Comparison of ENCODE assay signal across 8 cellular contexts in the genomic region with DNA sequence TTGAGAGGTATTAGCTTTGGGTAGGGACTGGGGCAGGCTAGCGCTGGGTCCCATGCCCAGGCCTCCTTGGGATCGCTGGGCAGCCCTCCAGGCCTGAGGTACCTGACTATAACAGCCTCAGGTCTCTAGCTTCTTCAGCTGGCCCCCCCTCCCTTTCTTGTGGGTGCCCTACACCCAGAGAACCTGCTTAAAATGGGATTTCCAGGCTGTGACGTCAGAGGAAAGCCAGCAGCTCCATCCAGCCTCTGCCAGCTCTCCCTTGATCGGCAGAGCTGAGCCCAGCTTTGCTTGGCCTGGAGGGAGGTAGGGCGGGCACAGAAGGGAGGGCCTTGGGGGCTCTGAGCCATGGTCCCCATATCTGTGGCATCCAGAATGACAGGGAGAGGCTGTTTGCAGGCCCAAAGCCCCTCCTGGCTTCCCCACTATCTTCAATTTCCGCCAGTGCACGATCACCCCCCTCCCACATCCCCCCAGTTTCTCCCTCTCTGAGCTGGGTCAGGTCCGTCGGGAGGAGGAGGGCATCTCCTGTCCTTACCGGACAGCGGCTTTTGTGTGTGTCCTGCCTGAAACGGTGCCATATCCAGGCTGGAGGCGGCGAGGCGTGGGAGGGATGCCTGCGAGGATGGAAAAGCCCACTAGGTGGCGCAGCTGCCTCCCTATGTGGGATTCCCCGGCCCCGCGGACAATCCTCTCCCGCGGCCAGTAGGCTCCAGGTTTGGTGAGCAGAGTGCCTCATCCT. TPM values are rescaled to one million over a fixed set of nuclear protein-coding genes. Genes with fewer than 3 reads are reported as not detected.
DNase-seq lines count a peak whose midpoint lies in the region; ATAC-seq and TF ChIP-seq lines count a peak whose summit lies in the region.

No MANE protein-coding gene starts in this region.

- peak overlapping the region; percentile 15 for H3K4me3 Mint-ChIP-seq in CD8-positive, alpha-beta T cell

- intact Hi-C loops in CD8-positive, alpha-beta T cell (cut with DNase I, micrococcal nuclease), result loop anchor here (1.0 kb wide), 4 partner anchors 10 to 813 kb away; no protein-coding TSS in a partner anchor
- intact Hi-C loops in testis (cut with DNase I; ENCODE audit: low total_unique reads), result loop anchor here (10.0 kb wide), 1 partner anchor 55 kb away; no protein-coding TSS in a partner anchor

- peaks cover 7% of the 10 kb centered on the region for H3K4me1 ChIP-seq in CD8-positive, alpha-beta T cell (ENCODE audit: insufficient read depth, low read length)
- H3K4me1 ChIP-seq in foreskin keratinocyte, result no peaks in the 10 kb centered on the region
- H3K4me1 ChIP-seq in testis, result peaks cover 4% of the 10 kb centered on the region

- H3K4me3 ChIP-seq in CD8-positive, alpha-beta T cell (ENCODE audit: low read depth, low read length), result no peak overlapping the region
- H3K4me3 ChIP-seq in LNCaP clone FGC (ENCODE audit: low read depth, low read length), result peak overlapping the region; percentile 10
- H3K4me3 ChIP-seq in testis, result peak overlapping the region; percentile 1 to 31

- H3K4me1 Mint-ChIP-seq in CD8-positive, alpha-beta T cell (ENCODE audit: low read depth), result peaks cover 5% of the 10 kb centered on the region

- DNase-seq in CD8-positive, alpha-beta T cell, result peak; percentile 48 to 84 (median 64)
- DNase-seq in LNCaP clone FGC (ENCODE audit: low read depth), result no peak
- DNase-seq in SK-MEL-5 (ENCODE audit: low read depth, low spot score), result peak; percentile 83
- peak; percentile 44 to 68 (median 60) for DNase-seq in activated naive CD4-positive, alpha-beta T cell (lab: John Stamatoyannopoulos, UW)
- peak; percentile 33 to 48 for DNase-seq in foreskin keratinocyte
- DNase-seq in omental fat pad (ENCODE audit: low spot score), result peak; percentile 91
- DNase-seq in testis, result peak; percentile 95

- H3K36me3 ChIP-seq in CD8-positive, alpha-beta T cell (ENCODE audit: insufficient read depth, low read length), result no peaks in the 10 kb centered on the region
- H3K36me3 ChIP-seq in testis (ENCODE audit: low read depth, missing control alignments), result no peaks in the 10 kb centered on the region

- POLR2A ChIA-PET in CD8-positive, alpha-beta T cell (lab: Charles Lee), result interaction anchor here (1.1 to 1.6 kb wide), 2 partner anchors 15 to 54 kb away, joined by 3 to 9 read pairs; a partner anchor contains a TSS

- H3K9me3 ChIP-seq in CD8-positive, alpha-beta T cell (ENCODE audit: low read length), result no peaks in the 10 kb centered on the region
- no peaks in the 10 kb centered on the region for H3K9me3 ChIP-seq in testis

- WGBS in testis, 2 donors, result 12 to 17% methylated on average over 12 to 22 of the region's 22 CpGs

- peak; percentile 92 for ATAC-seq in CD8-positive, alpha-beta T cell
- ATAC-seq in GM19467 (IDR thresholded peaks at IDR 0.05; ENCODE audit: unreplicated experiment), result peak; percentile 76
- ATAC-seq in foreskin keratinocyte, result peak; percentile 88
- ATAC-seq in omental fat pad (ENCODE audit: low FRiP score), result peak; percentile 94

- no peaks in the 10 kb centered on the region for H3K9me3 Mint-ChIP-seq in CD8-positive, alpha-beta T cell

- H3K27ac ChIP-seq in CD8-positive, alpha-beta T cell (ENCODE audit: low read depth, low read length), result no peak overlapping the region
- H3K27ac ChIP-seq in foreskin keratinocyte (no peak overlapping the region), testis (no peak overlapping the region)

- TF ChIP-seq POLR2A in testis (IDR thresholded peaks at IDR 0.05), result no peak

- TF ChIP-seq CTCF in CD8-positive, alpha-beta T cell (IDR thresholded peaks at IDR 0.05), result peak; percentile 96
- peak; percentile 96 for TF ChIP-seq CTCF in LNCaP clone FGC (IDR thresholded peaks at IDR 0.05; ENCODE audit: control insufficient read depth, extremely low read depth, insufficient read depth)
- peak; percentile 98 for TF ChIP-seq CTCF in foreskin keratinocyte (conservative IDR thresholded peaks at IDR 0.05)
- TF ChIP-seq CTCF in omental fat pad (IDR thresholded peaks at IDR 0.05), result peak in 2 of 3 donors; percentile 84 to 88
- peak; percentile 94 to 95 (median 94) for TF ChIP-seq CTCF in testis (IDR thresholded peaks at IDR 0.05)

- no peaks in the 10 kb centered on the region for H3K27me3 ChIP-seq in CD8-positive, alpha-beta T cell (ENCODE audit: insufficient read depth, low read length)
- no peaks in the 10 kb centered on the region for H3K27me3 ChIP-seq in foreskin keratinocyte
- no peaks in the 10 kb centered on the region for H3K27me3 ChIP-seq in testis

- no peaks in the 10 kb centered on the region for H3K36me3 Mint-ChIP-seq in CD8-positive, alpha-beta T cell

- H3K27me3 Mint-ChIP-seq in CD8-positive, alpha-beta T cell (ENCODE audit: low read depth), result no peaks in the 10 kb centered on the region

- CTCF ChIA-PET in CD8-positive, alpha-beta T cell (lab: Charles Lee), result interaction anchor here (0.6 to 11.5 kb wide), 30 partner anchors 11 to 811 kb away, joined by 3 to 291 read pairs (median 5); a partner anchor contains a TSS

- H3K27ac Mint-ChIP-seq in CD8-positive, alpha-beta T cell, result no peak overlapping the region

- in situ Hi-C loops in SK-MEL-5 (cut with HindIII; ENCODE audit: low pct_unique_long_range_greater_than_20kb, low sequenced_read_pairs), result no loop called here

RNA-seq across cellular contexts. Expression of a gene that starts 10.8 kb away (rescaled TPM):
- total RNA-seq in CD8-positive, alpha-beta T cell, result under 1 TPM in 1 of 2 experiments, not detected in 1; 0.19 TPM
- total RNA-seq in SK-MEL-5 (2014; rRNA removed; shearing (Covaris generic)), result 0.32 and 2.7 TPM in 2 replicates
- polyA plus RNA-seq in SK-MEL-5 (2015; cell fraction: cytosol; rRNA removed), result 0.91 and 1.2 TPM in 2 replicates
- 0.36 and 2.0 TPM in 2 replicates for polyA plus RNA-seq in SK-MEL-5 (2015; cell fraction: nucleus; rRNA removed)
- total RNA-seq in foreskin keratinocyte (3.0 TPM in 2 replicates), omental fat pad (1 to 10 TPM in 3 of 4 donors, under 1 TPM in 1; 0.84 to 7.0 (median 2.0) TPM), testis (10 to 100 TPM; 15.7 to 18.3 TPM)
- polyA plus RNA-seq in foreskin keratinocyte (3.8 and 4.5 TPM in 2 replicates), testis (ENCODE audit: insufficient read depth, low read depth, low replicate concordance) (13.5 TPM)

RNA-seq across cellular contexts. Expression of a gene that starts 15.6 kb away (rescaled TPM):
- total RNA-seq in CD8-positive, alpha-beta T cell, result 10 to 100 TPM; 12.1 to 12.7 TPM
- 1.9 and 2.8 TPM in 2 replicates for total RNA-seq in SK-MEL-5 (2014; rRNA removed; shearing (Covaris generic))
- polyA plus RNA-seq in SK-MEL-5 (2015; cell fraction: cytosol; rRNA removed), result 31.0 and 37.0 TPM in 2 replicates
- polyA plus RNA-seq in SK-MEL-5 (2015; cell fraction: nucleus; rRNA removed), result 22.4 and 24.0 TPM in 2 replicates
- total RNA-seq in foreskin keratinocyte (19.5 and 20.4 TPM in 2 replicates), omental fat pad (100 to 1,000 TPM in 3 of 4 donors, 10 to 100 TPM in 1; 95.1 to 280 (median 157) TPM), testis (10 to 100 TPM in 1 of 2 donors, 1 to 10 TPM in 1; 8.7 to 11.9 TPM)
- polyA plus RNA-seq in foreskin keratinocyte (18.1 and 27.6 TPM in 2 replicates), testis (ENCODE audit: insufficient read depth, low read depth, low replicate concordance) (63.6 TPM)
